Comparison of ENCODE assay signal across 10 cellular contexts in genomic region chr9:99135498-99135897, GRCh38. TPM values are rescaled to one million over a fixed set of nuclear protein-coding genes. Genes with fewer than 3 reads are reported as not detected.
DNase-seq lines count a peak whose midpoint lies in the region; ATAC-seq, FAIRE-seq and TF ChIP-seq lines count a peak whose summit lies in the region.
"Had no signal": no experiment of that assay in that cellular context is flagged by ENCODE, and none has a peak within 500 bp of the region (broad histone marks: within the 10 kb centered on the region; RNA-seq: fewer than 3 reads in every experiment).

No MANE protein-coding gene starts in this region.

- in situ Hi-C loops in GM23248 (cut with MboI) = loop anchor here (10.0 to 25.0 kb wide), 2 partner anchors 123 to 281 kb away; no protein-coding TSS in a partner anchor

- intact Hi-C loops in OCI-LY7 (cut with micrococcal nuclease; ENCODE audit: unreplicated experiment) = no loop called here

- H3K4me1 ChIP-seq in GM23248 (ENCODE audit: insufficient read depth) (peaks cover 28% of the 10 kb centered on the region), OCI-LY7 (ENCODE audit: insufficient read depth, low read length, poor library complexity, severe bottlenecking) (peaks cover 40% of the 10 kb centered on the region)

- H4K20me1 ChIP-seq in GM23248 (ENCODE audit: insufficient read depth) (no peaks in the 10 kb centered on the region), OCI-LY7 (ENCODE audit: insufficient read depth, low read length) (no peaks in the 10 kb centered on the region)

- H3K4me2 ChIP-seq in GM23248 (ENCODE audit: unreplicated experiment) (peak overlapping the region; percentile 6), OCI-LY7 (ENCODE audit: low read length) (0 out of 2 replicates have a peak overlapping the region, but pooled peaks have one; percentile 33)

- H3K9me3 Mint-ChIP-seq in natural killer cell treated with Interleukin-12 subunit alpha and Interleukin-12 subunit beta and Interleukin-15 and Interleukin-18, amount 100 ng/mL, for 72 hours = no peaks in the 10 kb centered on the region

- H3K36me3 Mint-ChIP-seq in natural killer cell treated with Interleukin-12 subunit alpha and Interleukin-12 subunit beta and Interleukin-15 and Interleukin-18, amount 100 ng/mL, for 72 hours = peaks cover 29% of the 10 kb centered on the region

- no TSS peak for BruUV-seq in OCI-LY7 (replicated peaks; lab: Mats Ljungman, UMichigan)

- no peaks in the 10 kb centered on the region for H3K9me2 ChIP-seq in GM23248 (ENCODE audit: insufficient read depth)
- no peaks in the 10 kb centered on the region for H3K9me2 ChIP-seq in OCI-LY7 (ENCODE audit: insufficient read depth, low read length)

- no peaks in the 10 kb centered on the region for H3K27me3 Mint-ChIP-seq in natural killer cell treated with Interleukin-12 subunit alpha and Interleukin-12 subunit beta and Interleukin-15 and Interleukin-18, amount 100 ng/mL, for 72 hours

- DNase-seq in GM12892 (ENCODE audit: insufficient read length) = no peak
- no peak for DNase-seq in GM23248
- peak; percentile 16 for DNase-seq in OCI-LY7 (ENCODE audit: low spot score)
- DNase-seq in natural killer cell treated with Interleukin-12 subunit alpha and Interleukin-12 subunit beta and Interleukin-15 and Interleukin-18, amount 100 ng/mL, for 72 hours (ENCODE audit: low spot score) = no peak
- DNase-seq in stimulated activated CD4-positive, alpha-beta T cell treated with anti-CD3 and anti-CD28 coated beads, Interleukin-15, amount 100 ng/mL, for 24 hours = no peak
- no peak for DNase-seq in NCI-H1092 (lab: John Stamatoyannopoulos, UW)
- DNase-seq: heart left ventricle, NCI-H1436 treated with DMSO at 0.1 percent for 48 hours, testis had no signal

- H3K27me3 ChIP-seq in GM23248 (replicated peaks; ENCODE audit: insufficient read depth) = no peaks in the 10 kb centered on the region
- H3K27me3 ChIP-seq: heart left ventricle, testis had no signal

- no peak overlapping the region for H3K4me3 ChIP-seq in GM23248
- H3K4me3 ChIP-seq in OCI-LY7 (ENCODE audit: low read depth, low read length, poor library complexity, severe bottlenecking) = no peak overlapping the region
- H3K4me3 ChIP-seq: heart left ventricle, testis had no signal

- CTCF ChIA-PET in OCI-LY7 (lab: Charles Lee; ENCODE audit: unreplicated experiment) = interaction anchor here (0.6 kb wide), 1 partner anchor 121 kb away, joined by 3 read pairs; no protein-coding TSS in a partner anchor

- no peak for ATAC-seq in natural killer cell treated with Interleukin-12 subunit alpha and Interleukin-12 subunit beta and Interleukin-15 and Interleukin-18, amount 100 ng/mL, for 72 hours
- ATAC-seq in GM19397 (IDR thresholded peaks at IDR 0.05; ENCODE audit: unreplicated experiment) = no peak
- ATAC-seq: heart left ventricle had no signal

- peak; percentile 73 for FAIRE-seq in GM12892 (lab: Jason Lieb, UNC)

- no peak for TF ChIP-seq CTCF in OCI-LY7 (conservative IDR thresholded peaks at IDR 0.05; ENCODE audit: low read length)

- no peak for TF ChIP-seq POLR2A in GM12892 (IDR thresholded peaks at IDR 0.05; ENCODE audit: low read depth, low read length)

- peaks cover 73% of the 10 kb centered on the region for H3K79me2 ChIP-seq in GM23248 (ENCODE audit: insufficient read depth)
- peaks cover 11% of the 10 kb centered on the region; the same call in 1 of the 2 replicates for H3K79me2 ChIP-seq in OCI-LY7 (ENCODE audit: insufficient read depth, low read depth, low read length)

- H3K4me3 Mint-ChIP-seq in natural killer cell treated with Interleukin-12 subunit alpha and Interleukin-12 subunit beta and Interleukin-15 and Interleukin-18, amount 100 ng/mL, for 72 hours = peak overlapping the region; percentile 61

- WGBS in GM23248 (ENCODE audit: low coverage in 1 of 2, low lambda C conversion rate in 2 of 2, missing lambda C conversion rate in 2 of 2), 2 experiments = 74 to 76% methylated on average over 4 of the region's 4 CpGs

- 0 out of 2 replicates have a peak overlapping the region, but pooled peaks have one; percentile 0 for H3K9ac ChIP-seq in GM23248

- peaks cover 49 to 64% of the 10 kb centered on the region in 2 donors for H3K4me1 Mint-ChIP-seq in natural killer cell treated with Interleukin-12 subunit alpha and Interleukin-12 subunit beta and Interleukin-15 and Interleukin-18, amount 100 ng/mL, for 72 hours (ENCODE audit: low read depth in 2 of 2)

- H3K27ac Mint-ChIP-seq in natural killer cell treated with Interleukin-12 subunit alpha and Interleukin-12 subunit beta and Interleukin-15 and Interleukin-18, amount 100 ng/mL, for 72 hours = peak overlapping the region; percentile 61 to 65

- peaks cover 48% of the 10 kb centered on the region for H3K36me3 ChIP-seq in GM23248 (ENCODE audit: low read depth)
- peaks cover 55% of the 10 kb centered on the region for H3K36me3 ChIP-seq in OCI-LY7 (ENCODE audit: insufficient read depth, low read length)

- H2AFZ ChIP-seq in GM23248 = no peak overlapping the region
- no peak overlapping the region for H2AFZ ChIP-seq in OCI-LY7 (ENCODE audit: low read length)

- peaks cover 22% of the 10 kb centered on the region for H3F3A ChIP-seq in GM23248 (ENCODE audit: insufficient read depth)

- H3K27ac ChIP-seq in GM23248 (peak overlapping the region; percentile 17), OCI-LY7 (ENCODE audit: low read depth, low read length, poor library complexity, severe bottlenecking) (no peak overlapping the region)
- H3K27ac ChIP-seq: heart left ventricle, testis had no signal

- H3K9me3 ChIP-seq in GM23248 (ENCODE audit: low read depth) = no peaks in the 10 kb centered on the region
- no peaks in the 10 kb centered on the region for H3K9me3 ChIP-seq in OCI-LY7 (ENCODE audit: low read length)
- H3K9me3 ChIP-seq: heart left ventricle, testis had no signal

- POLR2A ChIA-PET in OCI-LY7 (lab: Charles Lee) = interaction anchor here (0.7 to 8.1 kb wide), 3 partner anchors 14 to 21 kb away, joined by 4 to 53 read pairs (median 5); no protein-coding TSS in a partner anchor

RNA-seq across cellular contexts. Expression of gene TGFBR1, which starts 30.6 kb away (rescaled TPM):
- 15.0 TPM for polyA plus RNA-seq in GM12892 (2012; ENCODE audit: missing spikeins)
- total RNA-seq in GM23248 (2014; rRNA removed; shearing (Covaris generic)) = 73.9 and 75.1 TPM in 2 replicates
- 41.0 and 46.3 TPM in 2 replicates for polyA plus RNA-seq in GM23248 (2016; fragmentation: Nextera tagmentation; extraction: Ambion mirVana)
- 13.6 and 14.3 TPM in 2 replicates for total RNA-seq in OCI-LY7 (2014; rRNA removed; shearing (Covaris generic))
- 36.7 and 43.6 TPM in 2 replicates for total RNA-seq in OCI-LY7 (2022)
- total RNA-seq in natural killer cell treated with Interleukin-12 subunit alpha and Interleukin-12 subunit beta and Interleukin-15 and Interleukin-18, amount 100 ng/mL, for 72 hours = 100 to 1,000 TPM in 1 of 2 donors, 10 to 100 TPM in 1; 62.7 to 105 TPM
